11 cellular contexts compared by ENCODE assay signal in genomic region chr5:159972538-159973362, GRCh38. TPM values are rescaled to one million over a fixed set of nuclear protein-coding genes. Genes with fewer than 3 reads are reported as not detected.
DNase-seq lines count a peak whose midpoint lies in the region; ATAC-seq, FAIRE-seq and TF ChIP-seq lines count a peak whose summit lies in the region.
"Had no signal": no experiment of that assay in that cellular context is flagged by ENCODE, and none has a peak within 500 bp of the region (broad histone marks: within the 10 kb centered on the region; RNA-seq: fewer than 3 reads in every experiment).

No MANE protein-coding gene starts in this region.

- no peaks in the 10 kb centered on the region for H3K36me3 ChIP-seq in stomach

- TF ChIP-seq POLR2A in stomach (IDR thresholded peaks at IDR 0.05) = no peak
- TF ChIP-seq POLR2A in GM12892 (IDR thresholded peaks at IDR 0.05; ENCODE audit: low read depth, low read length) = no peak

- H3K27ac ChIP-seq in stomach = no peak overlapping the region

- H3K4me1 ChIP-seq in stomach = peaks cover 5 to 14% (median 10%) of the 10 kb centered on the region in 4 donors

- CTCF ChIA-PET in activated naive CD4-positive, alpha-beta T cell treated with anti-CD3 and anti-CD28 coated beads, Interleukin-2, amount 10 ng/mL, durations not matched to agents 7 days and 5 days (lab: Charles Lee) = no interaction called here

- no peak for TF ChIP-seq EP300 in stomach (IDR thresholded peaks at IDR 0.05)

- 25 to 35% (median 28%) methylated on average over 37 to 49 of the region's 50 CpGs for WGBS in stomach, 5 donors

- no peaks in the 10 kb centered on the region for H3K9me3 ChIP-seq in stomach

- H3K4me3 Mint-ChIP-seq in activated naive CD4-positive, alpha-beta T cell treated with anti-CD3 and anti-CD28 coated beads, Interleukin-2, amount 10 ng/mL, durations not matched to agents 7 days and 5 days = peak overlapping the region; percentile 7
- peak overlapping the region; percentile 73 for H3K4me3 Mint-ChIP-seq in activated naive CD8-positive, alpha-beta T cell treated with anti-CD3 and anti-CD28 coated beads, Interleukin-2, amount 50 U/mL, for 24 hours
- H3K4me3 Mint-ChIP-seq in immature natural killer cell = peak overlapping the region in 3 of 5 donors; percentile 6 to 74 (median 54)

- DNase-seq in activated naive CD4-positive, alpha-beta T cell treated with anti-CD3 and anti-CD28 coated beads, Interleukin-2, amount 10 ng/mL, durations not matched to agents 7 days and 5 days = no peak
- DNase-seq in activated naive CD4-positive, alpha-beta T cell (lab: John Stamatoyannopoulos, UW) = no peak
- no peak for DNase-seq in activated naive CD8-positive, alpha-beta T cell treated with anti-CD3 and anti-CD28 coated beads, Interleukin-2, amount 50 U/mL, for 24 hours
- DNase-seq in immature natural killer cell = no peak
- no peak for DNase-seq in stomach
- DNase-seq in GM12892 (ENCODE audit: insufficient read length) = no peak
- no peak for DNase-seq in NCI-H526 (lab: John Stamatoyannopoulos, UW)
- DNase-seq: activated CD4-positive, CD25-positive, alpha-beta regulatory T cell; NCI-H187 treated with DMSO at 0.1 percent for 48 hours had no signal

- no peaks in the 10 kb centered on the region for H3K9me3 Mint-ChIP-seq in activated naive CD4-positive, alpha-beta T cell treated with anti-CD3 and anti-CD28 coated beads, Interleukin-2, amount 10 ng/mL, durations not matched to agents 7 days and 5 days
- no peaks in the 10 kb centered on the region for H3K9me3 Mint-ChIP-seq in activated naive CD8-positive, alpha-beta T cell treated with anti-CD3 and anti-CD28 coated beads, Interleukin-2, amount 50 U/mL, for 24 hours
- no peaks in the 10 kb centered on the region for H3K9me3 Mint-ChIP-seq in immature natural killer cell

- no peak overlapping the region for H3K27ac Mint-ChIP-seq in activated naive CD4-positive, alpha-beta T cell treated with anti-CD3 and anti-CD28 coated beads, Interleukin-2, amount 10 ng/mL, durations not matched to agents 7 days and 5 days
- H3K27ac Mint-ChIP-seq in activated naive CD8-positive, alpha-beta T cell treated with anti-CD3 and anti-CD28 coated beads, Interleukin-2, amount 50 U/mL, for 24 hours = peak overlapping the region; percentile 68
- H3K27ac Mint-ChIP-seq in immature natural killer cell = no peak overlapping the region

- peaks cover 4 to 67% (median 29%) of the 10 kb centered on the region in 3 donors for H3K27me3 ChIP-seq in stomach

- FAIRE-seq in GM12892 (lab: Jason Lieb, UNC) = no peak

- H3K27me3 Mint-ChIP-seq in activated naive CD4-positive, alpha-beta T cell treated with anti-CD3 and anti-CD28 coated beads, Interleukin-2, amount 10 ng/mL, durations not matched to agents 7 days and 5 days = peaks cover 77% of the 10 kb centered on the region
- peaks cover 57% of the 10 kb centered on the region for H3K27me3 Mint-ChIP-seq in activated naive CD8-positive, alpha-beta T cell treated with anti-CD3 and anti-CD28 coated beads, Interleukin-2, amount 50 U/mL, for 24 hours
- peaks cover 6 to 31% (median 17%) of the 10 kb centered on the region in 3 donors for H3K27me3 Mint-ChIP-seq in immature natural killer cell (ENCODE audit: low read depth in 3 of 3)

- TF ChIP-seq CTCF in stomach (IDR thresholded peaks at IDR 0.05) = no peak

- H3K4me3 ChIP-seq in stomach = peak overlapping the region; percentile 30 to 49 (median 39)

- no peaks in the 10 kb centered on the region for H3K36me3 Mint-ChIP-seq in activated naive CD4-positive, alpha-beta T cell treated with anti-CD3 and anti-CD28 coated beads, Interleukin-2, amount 10 ng/mL, durations not matched to agents 7 days and 5 days
- H3K36me3 Mint-ChIP-seq in activated naive CD8-positive, alpha-beta T cell treated with anti-CD3 and anti-CD28 coated beads, Interleukin-2, amount 50 U/mL, for 24 hours (ENCODE audit: low read depth) = no peaks in the 10 kb centered on the region
- peaks cover 0 to 4% (median 4%) of the 10 kb centered on the region in 3 donors for H3K36me3 Mint-ChIP-seq in immature natural killer cell

- H3K4me1 Mint-ChIP-seq in activated naive CD4-positive, alpha-beta T cell treated with anti-CD3 and anti-CD28 coated beads, Interleukin-2, amount 10 ng/mL, durations not matched to agents 7 days and 5 days = peaks cover 10% of the 10 kb centered on the region
- H3K4me1 Mint-ChIP-seq in activated naive CD8-positive, alpha-beta T cell treated with anti-CD3 and anti-CD28 coated beads, Interleukin-2, amount 50 U/mL, for 24 hours = peaks cover 10% of the 10 kb centered on the region
- H3K4me1 Mint-ChIP-seq in immature natural killer cell = peaks cover 9 to 15% of the 10 kb centered on the region in 2 donors

- intact Hi-C loops in stomach (cut with DNase I; ENCODE audit: low total_unique reads) = no loop called here

- no peak for ATAC-seq in activated naive CD8-positive, alpha-beta T cell treated with anti-CD3 and anti-CD28 coated beads, Interleukin-2, amount 50 U/mL, for 24 hours
- no peak for ATAC-seq in activated CD4-positive, CD25-positive, alpha-beta regulatory T cell treated with anti-CD3 and anti-CD28 coated beads, Interleukin-2, amount 50 U/mL, for 24 hours

RNA-seq across cellular contexts. Expression of gene TTC1, which starts 36.2 kb away (rescaled TPM):
- 100 to 1,000 TPM in 2 of 3 donors, 10 to 100 TPM in 1; 90.2 to 129 (median 104) TPM for polyA plus RNA-seq in immature natural killer cell
- 10 to 100 TPM in 4 of 5 donors, 1 to 10 TPM in 1; 2.3 to 50.0 (median 13.3) TPM for total RNA-seq in stomach
- 10 to 100 TPM; 31.3 to 48.9 (median 44.5) TPM for polyA plus RNA-seq in stomach
- 87.8 TPM for polyA plus RNA-seq in GM12892 (2012; ENCODE audit: missing spikeins)

RNA-seq across cellular contexts. Expression of gene ADRA1B, which starts 56.5 kb away (rescaled TPM):
- not detected for polyA plus RNA-seq in immature natural killer cell
- total RNA-seq in stomach = 1 to 10 TPM in 1 of 5 donors, under 1 TPM in 2, not detected in 2; 0.18 to 9.3 (median 0.45) TPM
- under 1 TPM in 2 of 3 donors, not detected in 1; 0.18 to 0.25 TPM for polyA plus RNA-seq in stomach
- polyA plus RNA-seq in GM12892 (2012; ENCODE audit: missing spikeins) = not detected
- total RNA-seq: HT-29 had no signal

Comparison
In these comparisons a context has a peak if more than half of its experiments do, and no peak if none do; other contexts are left out.
1. H3K4me3 Mint-ChIP-seq: peak in every context shown above with its lines; median percentile 73 in activated naive CD8-positive, alpha-beta T cell treated with anti-CD3 and anti-CD28 coated beads, Interleukin-2, amount 50 U/mL, for 24 hours; 54 in immature natural killer cell; 7 in activated naive CD4-positive, alpha-beta T cell treated with anti-CD3 and anti-CD28 coated beads, Interleukin-2, amount 10 ng/mL, durations not matched to agents 7 days and 5 days.